20 cellular contexts compared by ENCODE assay signal in genomic region chr15:68989876-68990754, GRCh38. TPM values are rescaled to one million over a fixed set of nuclear protein-coding genes. Genes with fewer than 3 reads are reported as not detected.
A peak's percentile ranks its signal among the peaks of the same experiment; 100 is the strongest.
DNase-seq lines count a peak whose midpoint lies in the region; ATAC-seq, FAIRE-seq and TF ChIP-seq lines count a peak whose summit lies in the region.
"Had no signal": no experiment of that assay in that cellular context is flagged by ENCODE, and none has a peak within 500 bp of the region (broad histone marks: within the 10 kb centered on the region; RNA-seq: fewer than 3 reads in every experiment).

No MANE protein-coding gene starts in this region.

- no peak for TF ChIP-seq RAD21 in H1 (IDR thresholded peaks at IDR 0.05 in 1 of 2, conservative IDR thresholded peaks at IDR 0.05 in 1 of 2; ENCODE audit: low read depth in 2 of 2, low read length in 2 of 2)

- no peaks in the 10 kb centered on the region for H3K9me3 ChIP-seq in NT2/D1 (ENCODE audit: insufficient read depth, low read length)
- 0 out of 4 replicates have a peak, but pooled peaks cover 2 to 6% of the 10 kb centered on the region in 2 experiments for H3K9me3 ChIP-seq in H1 (ENCODE audit: insufficient read depth in 2 of 2, low read depth in 1 of 2, low read length in 1 of 2)
- H3K9me3 ChIP-seq: SJCRH30 had no signal

- no peak overlapping the region for H3K56ac ChIP-seq in H1 (replicated peaks; ENCODE audit: insufficient read length, low read depth, low read length)

- H3K27me3 ChIP-seq in H7 (ENCODE audit: control insufficient read depth, insufficient read depth, low read length) = no peaks in the 10 kb centered on the region
- H3K27me3 ChIP-seq in NT2/D1 (ENCODE audit: insufficient read depth, insufficient read length) = peaks cover 3% of the 10 kb centered on the region
- H3K27me3 ChIP-seq in H1 (replicated peaks in 1 of 4; ENCODE audit: control insufficient read depth in 3 of 4, extremely low read depth in 1 of 4, insufficient read depth in 3 of 4, low read length in 3 of 4) = 0 out of 7 replicates have a peak, but pooled peaks cover 0 to 2% (median 0%) of the 10 kb centered on the region in 4 experiments

- no peak for TF ChIP-seq POLR2A in H1 (IDR thresholded peaks at IDR 0.05; ENCODE audit: control extremely low read depth in 1 of 2, low read depth in 2 of 2, low read length in 2 of 2)

- H3K36me3 ChIP-seq in H7 (replicated peaks; ENCODE audit: control insufficient read depth, insufficient read depth, low read length) (no peaks in the 10 kb centered on the region), NT2/D1 (ENCODE audit: insufficient read depth, insufficient read length, low read length) (no peaks in the 10 kb centered on the region), H1 (ENCODE audit: control insufficient read depth in 2 of 4, insufficient read depth in 4 of 4, low read length in 3 of 4) (no peaks in the 10 kb centered on the region; a peak in 1 of 8 replicates)
- H3K36me3 ChIP-seq: SJCRH30 had no signal

- H2BK5ac ChIP-seq in H1 (ENCODE audit: low read depth, low read length) = no peak overlapping the region

- no peak overlapping the region for H4K5ac ChIP-seq in H1 (ENCODE audit: insufficient read length, low read depth, low read length)

- no peak overlapping the region for H3K4me3 ChIP-seq in H7 (ENCODE audit: insufficient read depth, low read depth, low read length)
- no peak overlapping the region for H3K4me3 ChIP-seq in NT2/D1 (ENCODE audit: insufficient read length, low read depth)
- no peak overlapping the region for H3K4me3 ChIP-seq in H1 (ENCODE audit: extremely low read depth in 1 of 4, insufficient read depth in 2 of 4, low read depth in 3 of 4, low read length in 4 of 4)
- H3K4me3 ChIP-seq: GM23248, SJCRH30 had no signal

- H3K14ac ChIP-seq in H1 (ENCODE audit: insufficient read length) = no peak overlapping the region

- H2BK20ac ChIP-seq in H1 (ENCODE audit: low read length) = no peak overlapping the region; the same call in 1 of the 2 replicates

- H2BK12ac ChIP-seq in H1 (ENCODE audit: low read depth, low read length) = 0 out of 2 replicates have a peak overlapping the region, but pooled peaks have one; percentile 20

- CTCF ChIA-PET in H1 (lab: Charles Lee; ENCODE audit: partially characterized antibody) = interaction anchor here (0.7 to 1.5 kb wide), 4 partner anchors 9 to 41 kb away, joined by 3 to 8 read pairs (median 4); no protein-coding TSS in a partner anchor

- H3K79me2 ChIP-seq in H1 (ENCODE audit: control insufficient read depth in 1 of 2, insufficient read depth in 2 of 2, low read length in 2 of 2) = no peaks in the 10 kb centered on the region

- H3K4me1 ChIP-seq in NT2/D1 (ENCODE audit: insufficient read depth, insufficient read length) (peaks cover 11% of the 10 kb centered on the region), H1 (replicated peaks in 1 of 4; ENCODE audit: control insufficient read depth in 3 of 4, insufficient read depth in 4 of 4, low read length in 3 of 4) (peaks cover 5 to 15% (median 8%) of the 10 kb centered on the region in 4 experiments; a peak in 6 of 7 replicates)
- H3K4me1 ChIP-seq: SJCRH30 had no signal

- H4K91ac ChIP-seq in H1 (replicated peaks; ENCODE audit: insufficient read length, low read length) = no peak overlapping the region

- TF ChIP-seq EP300 in H1 (IDR thresholded peaks at IDR 0.05; ENCODE audit: borderline replicate concordance in 1 of 2, low read depth in 2 of 2, low read length in 2 of 2) = no peak

- no peak overlapping the region for H3K4ac ChIP-seq in H1 (replicated peaks; ENCODE audit: insufficient read length, low read depth, low read length)

- peak overlapping the region; percentile 34 for H3K9ac ChIP-seq in NT2/D1 (ENCODE audit: insufficient read length, low read depth)
- H3K9ac ChIP-seq in H1 (replicated peaks in 1 of 4; ENCODE audit: extremely low read depth in 1 of 4, low read depth in 3 of 4, low read length in 3 of 4) = no peak overlapping the region
- H3K9ac ChIP-seq: GM23248, KMS-11 had no signal

- no peaks in the 10 kb centered on the region for H3K79me1 ChIP-seq in H1 (ENCODE audit: low read depth, low read length)

- peak overlapping the region; percentile 14; the same call in 1 of the 2 replicates for H2BK15ac ChIP-seq in H1 (ENCODE audit: low read length)

- peak; percentile 58 for DNase-seq in H7
- DNase-seq in NT2/D1 (ENCODE audit: low read depth, low spot score) = no peak
- DNase-seq in H1 (ENCODE audit: low read depth in 1 of 2, low spot score in 2 of 2) = no peak
- peak; percentile 61 for DNase-seq in iPS-NIHi7 (ENCODE audit: extremely low spot score)
- DNase-seq in DMS114 treated with DMSO at 0.1 percent for 48 hours (lab: John Stamatoyannopoulos, UW; ENCODE audit: unreplicated experiment) = no peak
- DNase-seq in D721Med (ENCODE audit: insufficient read length, low spot score) = no peak
- DNase-seq: ACHN, DMS79 treated with DMSO at 0.1 percent for 48 hours, NCI-H1048, NCI-H1436 treated with DMSO at 0.1 percent for 48 hours, NCI-H2081, NCI-H510A treated with DMSO at 0.1 percent for 48 hours, SJCRH30 had no signal

- no peak overlapping the region for H3K18ac ChIP-seq in H1 (ENCODE audit: extremely low read depth, low read length)

- WGBS in H1 (ENCODE audit: extremely low coverage in 1 of 2, insufficient coverage in 1 of 2, insufficient read length in 1 of 2, insufficient replicate concordance in 2 of 2, low coverage in 1 of 2, low lambda C conversion rate in 2 of 2, missing lambda C conversion rate in 1 of 2), 2 experiments = 83% methylated on average over 3 of the region's 3 CpGs; no CpG with 5 or more reads in 1 of the 2 experiments

- H3K23ac ChIP-seq in H1 (ENCODE audit: insufficient read length) = no peak overlapping the region

- POLR2A ChIA-PET in H1 (lab: Charles Lee; ENCODE audit: partially characterized antibody) = interaction anchor here (0.6 kb wide), 1 partner anchor 86 kb away, joined by 3 read pairs; no protein-coding TSS in a partner anchor

- ATAC-seq in HG03196 (IDR thresholded peaks at IDR 0.05; ENCODE audit: unreplicated experiment) (no peak), HG02571 (IDR thresholded peaks at IDR 0.05; ENCODE audit: unreplicated experiment) (no peak)
- ATAC-seq: HepG2 had no signal

- H4K8ac ChIP-seq in H1 (ENCODE audit: extremely low read depth, insufficient read depth, low read length) = no peak overlapping the region

- no peak for TF ChIP-seq CTCF in H1 (IDR thresholded peaks at IDR 0.05; ENCODE audit: control extremely low read depth in 1 of 3, insufficient read depth in 1 of 3, low read depth in 1 of 3, low read length in 3 of 3)
- no peak for TF ChIP-seq CTCF in D721Med (IDR thresholded peaks at IDR 0.05; ENCODE audit: insufficient read depth, missing control alignments)

- no peaks in the 10 kb centered on the region for H3K23me2 ChIP-seq in H1 (ENCODE audit: low read depth, low read length)

- no peak overlapping the region for H2BK120ac ChIP-seq in H1 (replicated peaks; ENCODE audit: low read depth, low read length)

- H2AFZ ChIP-seq in H1 (ENCODE audit: low read length) = 0 out of 2 replicates have a peak overlapping the region, but pooled peaks have one; percentile 57
- H2AFZ ChIP-seq: GM23248 had no signal

- no peak overlapping the region; the same call in 1 of the 2 replicates for H2AK5ac ChIP-seq in H1 (ENCODE audit: low read depth, low read length)

- FAIRE-seq in H1 (lab: Jason Lieb, UNC) = no peak
- FAIRE-seq in D721Med (lab: Jason Lieb, UNC) = no peak
- FAIRE-seq: G401.6, HepG2 had no signal

- no peaks in the 10 kb centered on the region for H4K20me1 ChIP-seq in H1 (replicated peaks in 1 of 2; ENCODE audit: control insufficient read depth in 1 of 2, insufficient read depth in 2 of 2, low read length in 2 of 2)

- peak overlapping the region in 1 of 2 experiments; percentile 28; a peak in 1 of 4 replicates for H3K4me2 ChIP-seq in H1 (ENCODE audit: insufficient read depth in 1 of 2, low read depth in 2 of 2, low read length in 2 of 2)
- H3K4me2 ChIP-seq: KMS-11 had no signal

- H3K27ac ChIP-seq in H1 (ENCODE audit: low read depth, low read length) = no peak overlapping the region
- H3K27ac ChIP-seq: GM23248, KMS-11, SJCRH30 had no signal

TF ChIP-seq in H1, 55 proteins besides CTCF, POLR2A, EP300 and RAD21:
- TF ChIP-seq EZH2 (IDR thresholded peaks at IDR 0.05; ENCODE audit: low read depth, low read length, severe bottlenecking) (no peak), MAX (IDR thresholded peaks at IDR 0.05) (peak; percentile 68; the same call in 1 of the 2 replicates), E2F6 (IDR thresholded peaks at IDR 0.05) (peak; percentile 57)

RNA-seq across cellular contexts. Expression of gene NOX5, which starts 24.4 kb away (rescaled TPM):
- total RNA-seq in H7 (2014; rRNA removed; shearing (Covaris generic)) = not detected in 2 replicates
- total RNA-seq in H1 (2021; fragmentation: NEBNext Ultra II Directional; extraction: Animal tissue kit (Norgen Biotek cat#: 25700)) = not detected in 2 replicates
- polyA plus RNA-seq in H1 (2011; rRNA removed) = under 0.01 TPM in 1 of 2 replicates, not detected in the other
- 0.01 TPM for polyA plus RNA-seq in H1 (2011; cell fraction: cytosol; rRNA removed)
- not detected for polyA plus RNA-seq in H1 (2011; cell fraction: nucleus; rRNA removed)
- polyA plus RNA-seq in H1 (2012, experiment 1 of 2) = not detected in 4 replicates
- polyA plus RNA-seq in H1 (2012, experiment 2 of 2) = not detected
- polyA plus RNA-seq in H1 (2013, experiment 1 of 2) = not detected
- polyA plus RNA-seq in H1 (2013, experiment 2 of 2) = under 0.01 TPM
- not detected in 2 replicates for polyA minus RNA-seq in H1 (2011; rRNA and poly(A)+ RNA removed)
- not detected for polyA minus RNA-seq in H1 (2011; cell fraction: cytosol; rRNA and poly(A)+ RNA removed)
- polyA minus RNA-seq in H1 (2011; cell fraction: nucleus; rRNA and poly(A)+ RNA removed) = not detected
- total RNA-seq: HepG2, SJCRH30 had no signal
- polyA plus RNA-seq: GM23248, HepG2 had no signal

RNA-seq across cellular contexts. Expression of gene SPESP1, which starts 59.8 kb away (rescaled TPM):
- total RNA-seq in H7 (2014; rRNA removed; shearing (Covaris generic)) = 0.33 and 0.48 TPM in 2 replicates
- total RNA-seq in H1 (2021; fragmentation: NEBNext Ultra II Directional; extraction: Animal tissue kit (Norgen Biotek cat#: 25700)) = not detected in 2 replicates
- not detected in 2 replicates for polyA plus RNA-seq in H1 (2011; rRNA removed)
- polyA plus RNA-seq in H1 (2011; cell fraction: cytosol; rRNA removed) = not detected
- polyA plus RNA-seq in H1 (2011; cell fraction: nucleus; rRNA removed) = not detected
- polyA plus RNA-seq in H1 (2012, experiment 1 of 2) = not detected in 4 replicates
- polyA plus RNA-seq in H1 (2012, experiment 2 of 2) = not detected
- not detected for polyA plus RNA-seq in H1 (2013, experiment 1 of 2)
- polyA plus RNA-seq in H1 (2013, experiment 2 of 2) = not detected
- not detected in 2 replicates for polyA minus RNA-seq in H1 (2011; rRNA and poly(A)+ RNA removed)
- not detected for polyA minus RNA-seq in H1 (2011; cell fraction: cytosol; rRNA and poly(A)+ RNA removed)
- not detected for polyA minus RNA-seq in H1 (2011; cell fraction: nucleus; rRNA and poly(A)+ RNA removed)
- total RNA-seq: HepG2, M059J, SJCRH30 had no signal
- polyA plus RNA-seq: HepG2 had no signal

Comparison
In these comparisons a context has a peak if more than half of its experiments do, and no peak if none do; other contexts are left out.
1. DNase-seq: peak in H7 (single experiment) and iPS-NIHi7 (single experiment); none in NT2/D1 (single experiment), H1 (0 of 2), DMS114 treated with DMSO at 0.1 percent for 48 hours (single experiment) and D721Med (single experiment).